Comparison of ENCODE assay signal across 8 cellular contexts in genomic region chr3:98657429-98657828, GRCh38.
DNase-seq lines count a peak whose midpoint lies in the region; ATAC-seq, FAIRE-seq and TF ChIP-seq lines count a peak whose summit lies in the region.

No MANE protein-coding gene starts in this region.

- CTCF ChIA-PET in activated CD8-positive, alpha-beta T cell treated with anti-CD3 and anti-CD28 coated beads, Interleukin-2, amount 10 ng/mL, durations not matched to agents 7 days and 5 days (lab: Charles Lee), result interaction anchor here (0.7 to 1.9 kb wide), 15 partner anchors 9 to 617 kb away, joined by 3 to 15 read pairs (median 4); partner anchors contain the start of gene CPOX

- H3K27me3 Mint-ChIP-seq in activated CD8-positive, alpha-beta T cell treated with anti-CD3 and anti-CD28 coated beads, Interleukin-2, amount 10 ng/mL, durations not matched to agents 7 days and 5 days (ENCODE audit: low read depth), result peaks cover 26% of the 10 kb centered on the region

- peak; percentile 90 for ATAC-seq in GM21717 (IDR thresholded peaks at IDR 0.05; ENCODE audit: unreplicated experiment)
- peak; percentile 92 for ATAC-seq in activated CD8-positive, alpha-beta T cell treated with anti-CD3 and anti-CD28 coated beads, Interleukin-2, amount 10 ng/mL, durations not matched to agents 7 days and 5 days
- ATAC-seq in heart left ventricle, result peak in 1 of 4 donors; percentile 41

- intact Hi-C loops in heart left ventricle (cut with DNase I), result no loop called here

- H3K36me3 Mint-ChIP-seq in activated CD8-positive, alpha-beta T cell treated with anti-CD3 and anti-CD28 coated beads, Interleukin-2, amount 10 ng/mL, durations not matched to agents 7 days and 5 days (ENCODE audit: low read depth), result no peaks in the 10 kb centered on the region

- no peaks in the 10 kb centered on the region for H3K36me3 ChIP-seq in HUES64 (ENCODE audit: insufficient read depth, low read length)
- H3K36me3 ChIP-seq in heart left ventricle, result no peaks in the 10 kb centered on the region

- WGBS in HUES64, result 9% methylated on average over 25 of the region's 25 CpGs
- WGBS in heart left ventricle, 4 donors, result 8 to 11% (median 9%) methylated on average over 25 of the region's 25 CpGs

- no peak overlapping the region for H3K27ac Mint-ChIP-seq in activated CD8-positive, alpha-beta T cell treated with anti-CD3 and anti-CD28 coated beads, Interleukin-2, amount 10 ng/mL, durations not matched to agents 7 days and 5 days

- H3K27ac ChIP-seq in HUES64 (ENCODE audit: low read depth, low read length) (no peak overlapping the region), heart left ventricle (no peak overlapping the region)

- POLR2A ChIA-PET in activated CD8-positive, alpha-beta T cell treated with anti-CD3 and anti-CD28 coated beads, Interleukin-2, amount 10 ng/mL, durations not matched to agents 7 days and 5 days (lab: Charles Lee), result no interaction called here

- H3K9me3 Mint-ChIP-seq in activated CD8-positive, alpha-beta T cell treated with anti-CD3 and anti-CD28 coated beads, Interleukin-2, amount 10 ng/mL, durations not matched to agents 7 days and 5 days (ENCODE audit: insufficient read depth), result no peaks in the 10 kb centered on the region

- peak; percentile 89 for TF ChIP-seq CTCF in GM12875 (IDR thresholded peaks at IDR 0.05; ENCODE audit: borderline replicate concordance, insufficient read depth, low read depth, low read length)
- TF ChIP-seq CTCF in heart left ventricle (IDR thresholded peaks at IDR 0.05), result peak in 2 of 12 donors; percentile 12 to 32

- no peak overlapping the region for H3K4me3 Mint-ChIP-seq in activated CD8-positive, alpha-beta T cell treated with anti-CD3 and anti-CD28 coated beads, Interleukin-2, amount 10 ng/mL, durations not matched to agents 7 days and 5 days

- TF ChIP-seq POLR2A in heart left ventricle (IDR thresholded peaks at IDR 0.05), result no peak

- H3K4me3 ChIP-seq in GM12875 (ENCODE audit: low read depth, low read length) (no peak overlapping the region), HUES64 (ENCODE audit: low read length) (peak overlapping the region; percentile 27; the same call in 1 of the 2 replicates), heart left ventricle (peak overlapping the region in 4 of 12 donors; percentile 17 to 24 (median 20))

- H3K27me3 ChIP-seq in HUES64 (ENCODE audit: insufficient read depth, low read length) (peaks cover 14% of the 10 kb centered on the region), heart left ventricle (peaks cover 0 to 8% (median 0%) of the 10 kb centered on the region in 9 donors)

- H3K9me3 ChIP-seq in HUES64 (ENCODE audit: insufficient read depth, low read depth, low read length) (no peaks in the 10 kb centered on the region), heart left ventricle (no peaks in the 10 kb centered on the region)

- H3K4me1 ChIP-seq in HUES64 (ENCODE audit: insufficient read depth, low read length) (no peaks in the 10 kb centered on the region), heart left ventricle (peaks cover 0 to 4% (median 1%) of the 10 kb centered on the region in 12 donors)

- peak; percentile 64 for DNase-seq in activated CD8-positive, alpha-beta T cell treated with anti-CD3 and anti-CD28 coated beads, Interleukin-2, amount 10 ng/mL, durations not matched to agents 7 days and 5 days
- DNase-seq in heart left ventricle (peak in 3 of 5 donors; percentile 15 to 68 (median 47)), kidney glomerular epithelial cell (lab: John Stamatoyannopoulos, UW) (no peak), HTR-8/SVneo (ENCODE audit: insufficient read length, low spot score) (no peak)
- DNase-seq in stimulated activated CD4-positive, alpha-beta T cell treated with anti-CD3 and anti-CD28 coated beads, Interleukin-2, amount 100 ng/mL, for 4 hours (ENCODE audit: low read depth), result peak; percentile 7

- no peak overlapping the region for H3K9ac ChIP-seq in HUES64 (ENCODE audit: low read depth, low read length)

- no peak for FAIRE-seq in HTR-8/SVneo (lab: Jason Lieb, UNC)

- H3K4me1 Mint-ChIP-seq in activated CD8-positive, alpha-beta T cell treated with anti-CD3 and anti-CD28 coated beads, Interleukin-2, amount 10 ng/mL, durations not matched to agents 7 days and 5 days (ENCODE audit: low read depth), result peaks cover 3% of the 10 kb centered on the region

Comparison
In these comparisons a context has a peak if more than half of its experiments do, and no peak if none do; other contexts are left out.
1. DNase-seq: peak in activated CD8-positive, alpha-beta T cell treated with anti-CD3 and anti-CD28 coated beads, Interleukin-2, amount 10 ng/mL, durations not matched to agents 7 days and 5 days (single experiment), heart left ventricle (3 of 5) and stimulated activated CD4-positive, alpha-beta T cell treated with anti-CD3 and anti-CD28 coated beads, Interleukin-2, amount 100 ng/mL, for 4 hours (single experiment); none in kidney glomerular epithelial cell (single experiment) and HTR-8/SVneo (single experiment).